In the genomic region with DNA sequence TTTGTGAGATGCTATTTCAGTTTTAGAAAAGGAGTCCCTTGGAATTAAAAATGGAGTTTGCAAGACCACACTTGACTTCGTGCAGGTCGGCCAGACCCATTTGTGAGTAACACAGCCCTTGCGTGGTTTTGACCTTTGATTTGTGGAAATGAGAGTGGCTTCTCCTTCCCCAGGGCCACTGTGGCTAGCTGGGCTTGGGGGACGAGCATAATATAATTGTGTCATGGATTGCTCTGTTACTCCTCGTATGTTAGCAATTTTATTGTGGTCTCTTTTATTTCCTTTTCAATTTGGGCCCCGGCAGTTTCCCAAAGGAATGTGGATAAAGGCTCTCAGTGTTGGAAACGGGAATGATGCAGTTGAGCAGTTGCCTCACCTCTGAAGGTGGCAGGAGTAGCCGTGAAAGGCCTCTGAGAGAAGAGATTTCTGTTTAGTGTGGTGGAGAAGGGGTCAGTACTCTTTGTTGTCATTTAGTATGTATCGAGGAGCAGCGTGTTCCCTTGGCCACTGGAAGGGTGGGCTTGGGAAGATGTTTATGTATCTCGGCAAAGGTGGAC, we compare ENCODE assay signal across 12 cellular contexts.
DNase-seq lines count a peak whose midpoint lies in the region; ATAC-seq and TF ChIP-seq lines count a peak whose summit lies in the region.
"Had no signal": no experiment of that assay in that cellular context is flagged by ENCODE, and none has a peak within 500 bp of the region (broad histone marks: within the 10 kb centered on the region; RNA-seq: fewer than 3 reads in every experiment).

No MANE protein-coding gene starts in this region.

- H3K4me3 Mint-ChIP-seq in progenitor cell of endocrine pancreas (ENCODE audit: low read depth) = no peak overlapping the region
- H3K4me3 Mint-ChIP-seq in natural killer cell treated with Interleukin-12 subunit alpha and Interleukin-12 subunit beta and Interleukin-15 and Interleukin-18, amount 100 ng/mL, for 72 hours = no peak overlapping the region
- no peak overlapping the region for H3K4me3 Mint-ChIP-seq in activated T-cell treated with anti-CD3 and anti-CD28 coated beads, Interleukin-2, amount 50 U/mL, for 72 hours
- H3K4me3 Mint-ChIP-seq: activated naive CD8-positive, alpha-beta T cell; T-helper 2 cell treated with Interferon-gamma antibody and Interleukin-4, amounts not matched to agents 5 μg/mL and 100 μg/mL, for 36 hours had no signal

- peaks cover 78% of the 10 kb centered on the region for H3K4me1 ChIP-seq in left ventricle myocardium inferior

- no peaks in the 10 kb centered on the region for H3K9me3 ChIP-seq in left ventricle myocardium inferior (replicated peaks)

- intact Hi-C loops in Right ventricle myocardium inferior (cut with DNase I) = no loop called here
- intact Hi-C loops in cardiac septum (cut with DNase I) = loop anchor here (5.0 kb wide), 1 partner anchor 41 kb away; no protein-coding TSS in a partner anchor
- intact Hi-C loops in left ventricle myocardium inferior (cut with micrococcal nuclease) = no loop called here
- intact Hi-C loops in posterior cingulate gyrus (cut with DNase I) = no loop called here

- H3K9me3 Mint-ChIP-seq in progenitor cell of endocrine pancreas (ENCODE audit: low read depth) = no peaks in the 10 kb centered on the region
- H3K9me3 Mint-ChIP-seq in natural killer cell treated with Interleukin-12 subunit alpha and Interleukin-12 subunit beta and Interleukin-15 and Interleukin-18, amount 100 ng/mL, for 72 hours = no peaks in the 10 kb centered on the region
- H3K9me3 Mint-ChIP-seq in activated T-cell treated with anti-CD3 and anti-CD28 coated beads, Interleukin-2, amount 50 U/mL, for 72 hours = peaks cover 0 to 2% of the 10 kb centered on the region in 2 donors
- H3K9me3 Mint-ChIP-seq: T-helper 2 cell treated with Interferon-gamma antibody and Interleukin-4, amounts not matched to agents 5 μg/mL and 100 μg/mL, for 36 hours had no signal

- H3K36me3 Mint-ChIP-seq in progenitor cell of endocrine pancreas (ENCODE audit: insufficient read depth) = peaks cover 7% of the 10 kb centered on the region
- no peaks in the 10 kb centered on the region for H3K36me3 Mint-ChIP-seq in natural killer cell treated with Interleukin-12 subunit alpha and Interleukin-12 subunit beta and Interleukin-15 and Interleukin-18, amount 100 ng/mL, for 72 hours
- H3K36me3 Mint-ChIP-seq in activated T-cell treated with anti-CD3 and anti-CD28 coated beads, Interleukin-2, amount 50 U/mL, for 72 hours (ENCODE audit: insufficient read depth in 2 of 2) = no peaks in the 10 kb centered on the region
- H3K36me3 Mint-ChIP-seq: activated naive CD8-positive, alpha-beta T cell had no signal

- ATAC-seq in Right ventricle myocardium inferior = peak; percentile 1
- ATAC-seq in natural killer cell treated with Interleukin-12 subunit alpha and Interleukin-12 subunit beta and Interleukin-15 and Interleukin-18, amount 100 ng/mL, for 72 hours = no peak
- ATAC-seq in activated T-cell treated with anti-CD3 and anti-CD28 coated beads, Interleukin-2, amount 50 U/mL, for 72 hours (replicated peaks in 1 of 2) = no peak

- H3K27me3 ChIP-seq in left ventricle myocardium inferior (ENCODE audit: low read depth) = no peaks in the 10 kb centered on the region

- no peak for TF ChIP-seq CTCF in left ventricle myocardium inferior (IDR thresholded peaks at IDR 0.05; ENCODE audit: borderline replicate concordance)
- TF ChIP-seq CTCF in progenitor cell of endocrine pancreas (IDR thresholded peaks at IDR 0.05; ENCODE audit: unreplicated experiment) = no peak

- no peaks in the 10 kb centered on the region for H3K36me3 ChIP-seq in left ventricle myocardium inferior

- peak overlapping the region; percentile 54 for H3K27ac Mint-ChIP-seq in progenitor cell of endocrine pancreas
- H3K27ac Mint-ChIP-seq in natural killer cell treated with Interleukin-12 subunit alpha and Interleukin-12 subunit beta and Interleukin-15 and Interleukin-18, amount 100 ng/mL, for 72 hours = no peak overlapping the region
- H3K27ac Mint-ChIP-seq in activated T-cell treated with anti-CD3 and anti-CD28 coated beads, Interleukin-2, amount 50 U/mL, for 72 hours = no peak overlapping the region
- H3K27ac Mint-ChIP-seq: activated naive CD8-positive, alpha-beta T cell; T-helper 2 cell treated with Interferon-gamma antibody and Interleukin-4, amounts not matched to agents 5 μg/mL and 100 μg/mL, for 36 hours had no signal

- H3K27ac ChIP-seq in left ventricle myocardium inferior (replicated peaks) = peak overlapping the region; percentile 84

- DNase-seq in Right ventricle myocardium inferior (ENCODE audit: missing footprints) = no peak
- no peak for DNase-seq in cardiac septum (ENCODE audit: low spot score)
- DNase-seq in left ventricle myocardium inferior = no peak
- DNase-seq in progenitor cell of endocrine pancreas (ENCODE audit: low spot score, unreplicated experiment) = no peak
- no peak for DNase-seq in posterior cingulate gyrus
- DNase-seq in stimulated activated CD4-positive, alpha-beta T cell treated with anti-CD3 and anti-CD28 coated beads, Interleukin-4, amount 100 ng/mL, for 4 hours = no peak
- DNase-seq in natural killer cell treated with Interleukin-12 subunit alpha and Interleukin-12 subunit beta and Interleukin-15 and Interleukin-18, amount 100 ng/mL, for 72 hours (ENCODE audit: low spot score) = no peak
- DNase-seq in activated T-cell treated with anti-CD3 and anti-CD28 coated beads, Interleukin-2, amount 50 U/mL, for 72 hours = no peak
- DNase-seq: NCI-H2171 treated with DMSO at 0.1 percent for 48 hours, OCI-M1 had no signal

- peaks cover 19% of the 10 kb centered on the region for H3K4me1 Mint-ChIP-seq in progenitor cell of endocrine pancreas (ENCODE audit: low read depth)
- H3K4me1 Mint-ChIP-seq in natural killer cell treated with Interleukin-12 subunit alpha and Interleukin-12 subunit beta and Interleukin-15 and Interleukin-18, amount 100 ng/mL, for 72 hours (ENCODE audit: low read depth in 2 of 2) = no peaks in the 10 kb centered on the region
- H3K4me1 Mint-ChIP-seq in activated T-cell treated with anti-CD3 and anti-CD28 coated beads, Interleukin-2, amount 50 U/mL, for 72 hours (ENCODE audit: low read depth) = no peaks in the 10 kb centered on the region

- no peaks in the 10 kb centered on the region for H3K27me3 Mint-ChIP-seq in progenitor cell of endocrine pancreas
- peaks cover 31 to 41% of the 10 kb centered on the region in 2 donors for H3K27me3 Mint-ChIP-seq in natural killer cell treated with Interleukin-12 subunit alpha and Interleukin-12 subunit beta and Interleukin-15 and Interleukin-18, amount 100 ng/mL, for 72 hours
- H3K27me3 Mint-ChIP-seq in activated T-cell treated with anti-CD3 and anti-CD28 coated beads, Interleukin-2, amount 50 U/mL, for 72 hours (ENCODE audit: low read depth) = no peaks in the 10 kb centered on the region

- peak overlapping the region; percentile 49 for H3K4me3 ChIP-seq in left ventricle myocardium inferior
